Comparison of ENCODE assay signal across 39 cellular contexts in genomic region chr4:155190099-155190498, GRCh38. TPM values are rescaled to one million over a fixed set of nuclear protein-coding genes. Genes with fewer than 3 reads are reported as not detected.
"Had no signal": no experiment of that assay in that cellular context is flagged by ENCODE, and none has a peak within 500 bp of the region (broad histone marks: within the 10 kb centered on the region; RNA-seq: fewer than 3 reads in every experiment).

No MANE protein-coding gene starts in this region.

- ATAC-seq: activated CD8-positive, alpha-beta T cell treated with anti-CD3 and anti-CD28 coated beads for 36 hours; activated naive CD4-positive, alpha-beta T cell treated with anti-CD3 and anti-CD28 coated beads, Interleukin-2, amount 50 U/mL, for 72 hours; activated T-cell treated with anti-CD3 and anti-CD28 coated beads, Interleukin-2, amount 50 U/mL, for 4 hours; activated T-cell treated with anti-CD3 and anti-CD28 coated beads, Interleukin-2, amount 50 U/mL, for 72 hours; activated T-helper 17 cell treated with anti-CD3 and anti-CD28 coated beads, Interleukin-2, amount 50 U/mL, for 72 hours; body of pancreas had no signal

- H3K36me3 ChIP-seq: adrenal gland, brain microvascular endothelial cell, breast epithelium had no signal

- H3K27me3 Mint-ChIP-seq: activated B cell treated with CpG ODN at 0.5 μM for 24 hours; activated CD4-positive, alpha-beta memory T cell treated with anti-CD3 and anti-CD28 coated beads for 36 hours; activated CD4-positive, alpha-beta T cell treated with anti-CD3 and anti-CD28 coated beads, Interleukin-2, amount 10 ng/mL, durations not matched to agents 24 days and 14 days; activated T-helper 17 cell treated with anti-CD3 and anti-CD28 coated beads, Interleukin-2, amount 50 U/mL, for 72 hours had no signal

- DNase-seq: activated B cell treated with CpG ODN at 0.5 μM for 24 hours; activated CD4-positive, alpha-beta memory T cell treated with anti-CD3 and anti-CD28 coated beads for 36 hours; activated CD4-positive, alpha-beta T cell treated with anti-CD3 and anti-CD28 coated beads for 4 hours; activated CD4-positive, alpha-beta T cell treated with anti-CD3 and anti-CD28 coated beads, Interleukin-2, amount 10 ng/mL, durations not matched to agents 24 days and 14 days; activated CD4-positive, alpha-beta T cell treated with anti-CD3 and anti-CD28 coated beads, Interleukin-2, amount 50 U/mL, for 1 hour; activated CD4-positive, alpha-beta T cell treated with anti-CD3 and anti-CD28 coated beads, Interleukin-2, amount 50 U/mL, for 4 hours; activated CD4-positive, CD25-positive, alpha-beta regulatory T cell treated with anti-CD3 and anti-CD28 coated beads, Interleukin-2, amount 50 U/mL, for 72 hours; activated CD8-positive, alpha-beta memory T cell treated with anti-CD3 and anti-CD28 coated beads, Interleukin-2, amount 50 U/mL, for 4 hours; activated CD8-positive, alpha-beta T cell treated with anti-CD3 and anti-CD28 coated beads for 36 hours; activated effector memory CD4-positive, alpha-beta T cell treated with anti-CD3 and anti-CD28 coated beads, Interleukin-2, amount 50 U/mL, for 16 hours; activated gamma-delta T cell treated with Interleukin-2 at 50 U/mL for 16 hours; activated naive CD4-positive, alpha-beta T cell; activated naive CD4-positive, alpha-beta T cell treated with anti-CD3 and anti-CD28 coated beads for 36 hours; activated naive CD4-positive, alpha-beta T cell treated with anti-CD3 and anti-CD28 coated beads, Interleukin-2, amount 50 U/mL, for 16 hours; activated naive CD8-positive, alpha-beta T cell treated with anti-CD3 and anti-CD28 coated beads for 36 hours; activated T-cell treated with anti-CD3 and anti-CD28 coated beads for 4 hours; activated T-cell treated with anti-CD3 and anti-CD28 coated beads, Interleukin-2, amount 50 U/mL, for 1 hour; activated T-cell treated with anti-CD3 and anti-CD28 coated beads, Interleukin-2, amount 50 U/mL, for 4 hours; activated T-cell treated with anti-CD3 and anti-CD28 coated beads, Interleukin-2, amount 50 U/mL, for 72 hours; adrenal gland; amniotic stem cell; aorta; body of pancreas; brain microvascular endothelial cell; central memory CD4-positive, alpha-beta T cell; T-helper 2 cell; T-helper 9 cell had no signal

- H3K4me3 ChIP-seq: adrenal gland, body of pancreas, breast epithelium had no signal

- H3K27ac Mint-ChIP-seq: activated B cell treated with CpG ODN at 0.5 μM for 24 hours; activated CD4-positive, alpha-beta memory T cell treated with anti-CD3 and anti-CD28 coated beads for 36 hours; activated CD4-positive, alpha-beta T cell treated with anti-CD3 and anti-CD28 coated beads, Interleukin-2, amount 10 ng/mL, durations not matched to agents 24 days and 14 days; activated CD8-positive, alpha-beta T cell treated with anti-CD3 and anti-CD28 coated beads for 36 hours; activated naive CD4-positive, alpha-beta T cell treated with anti-CD3 and anti-CD28 coated beads for 36 hours; activated naive CD4-positive, alpha-beta T cell treated with anti-CD3 and anti-CD28 coated beads, Interleukin-2, amount 50 U/mL, for 72 hours; activated naive CD8-positive, alpha-beta T cell treated with anti-CD3 and anti-CD28 coated beads for 36 hours; activated T-cell treated with anti-CD3 and anti-CD28 coated beads, Interleukin-2, amount 50 U/mL, for 72 hours; activated T-helper 1 cell treated with anti-CD3 and anti-CD28 coated beads, Interleukin-12 subunit alpha, Interleukin-12 subunit beta, Interleukin-2, Interleukin-4 antibody, amounts not matched to agents 30 ng/mL and 10 ng/mL and 1 ng/mL, durations not matched to agents 14 hours and 24 hours and 36 hours; activated T-helper 17 cell treated with anti-CD3 and anti-CD28 coated beads, Interleukin-2, amount 50 U/mL, for 72 hours; T-helper 1 cell treated with Interleukin-12 subunit alpha and Interleukin-12 subunit beta and Interleukin-4 antibody, amounts not matched to agents 30 μg/mL and 1 μg/mL, for 36 hours; T-helper 2 cell treated with Interferon-gamma antibody and Interleukin-4, amounts not matched to agents 5 μg/mL and 100 μg/mL, for 36 hours had no signal

- H3K36me3 Mint-ChIP-seq: activated CD4-positive, alpha-beta memory T cell treated with anti-CD3 and anti-CD28 coated beads for 36 hours; activated naive CD4-positive, alpha-beta T cell treated with anti-CD3 and anti-CD28 coated beads, Interleukin-2, amount 50 U/mL, for 72 hours; activated naive CD8-positive, alpha-beta T cell treated with anti-CD3 and anti-CD28 coated beads for 36 hours had no signal

- H3K9me3 Mint-ChIP-seq: activated B cell treated with CpG ODN at 0.5 μM for 24 hours; activated CD4-positive, alpha-beta memory T cell treated with anti-CD3 and anti-CD28 coated beads for 36 hours; activated CD4-positive, alpha-beta T cell treated with anti-CD3 and anti-CD28 coated beads, Interleukin-2, amount 10 ng/mL, durations not matched to agents 24 days and 14 days; activated CD8-positive, alpha-beta T cell treated with anti-CD3 and anti-CD28 coated beads for 36 hours; activated naive CD4-positive, alpha-beta T cell treated with anti-CD3 and anti-CD28 coated beads for 36 hours; activated naive CD4-positive, alpha-beta T cell treated with anti-CD3 and anti-CD28 coated beads, Interleukin-2, amount 50 U/mL, for 72 hours; activated naive CD8-positive, alpha-beta T cell treated with anti-CD3 and anti-CD28 coated beads for 36 hours; activated T-cell treated with anti-CD3 and anti-CD28 coated beads, Interleukin-2, amount 50 U/mL, for 4 hours; activated T-cell treated with anti-CD3 and anti-CD28 coated beads, Interleukin-2, amount 50 U/mL, for 72 hours; activated T-helper 1 cell treated with anti-CD3 and anti-CD28 coated beads, Interleukin-12 subunit alpha, Interleukin-12 subunit beta, Interleukin-2, Interleukin-4 antibody, amounts not matched to agents 30 ng/mL and 10 ng/mL and 1 ng/mL, durations not matched to agents 14 hours and 24 hours and 36 hours; activated T-helper 17 cell treated with anti-CD3 and anti-CD28 coated beads, Interleukin-2, amount 50 U/mL, for 72 hours; T-helper 1 cell treated with Interleukin-12 subunit alpha and Interleukin-12 subunit beta and Interleukin-4 antibody, amounts not matched to agents 30 μg/mL and 1 μg/mL, for 36 hours; T-helper 2 cell treated with Interferon-gamma antibody and Interleukin-4, amounts not matched to agents 5 μg/mL and 100 μg/mL, for 36 hours had no signal

- H3K27me3 ChIP-seq: adrenal gland, body of pancreas, brain microvascular endothelial cell, breast epithelium had no signal

- H3K4me1 Mint-ChIP-seq: activated B cell treated with CpG ODN at 0.5 μM for 24 hours; activated CD4-positive, alpha-beta T cell treated with anti-CD3 and anti-CD28 coated beads, Interleukin-2, amount 10 ng/mL, durations not matched to agents 24 days and 14 days; activated naive CD8-positive, alpha-beta T cell treated with anti-CD3 and anti-CD28 coated beads for 36 hours; activated T-helper 17 cell treated with anti-CD3 and anti-CD28 coated beads, Interleukin-2, amount 50 U/mL, for 72 hours had no signal

- H3K9me3 ChIP-seq: adrenal gland, body of pancreas, breast epithelium had no signal

- H3K4me1 ChIP-seq: adrenal gland, body of pancreas, breast epithelium had no signal

- H3K4me3 Mint-ChIP-seq: activated B cell treated with CpG ODN at 0.5 μM for 24 hours; activated CD4-positive, alpha-beta memory T cell treated with anti-CD3 and anti-CD28 coated beads for 36 hours; activated CD4-positive, alpha-beta T cell treated with anti-CD3 and anti-CD28 coated beads, Interleukin-2, amount 10 ng/mL, durations not matched to agents 24 days and 14 days; activated CD8-positive, alpha-beta T cell treated with anti-CD3 and anti-CD28 coated beads for 36 hours; activated naive CD4-positive, alpha-beta T cell treated with anti-CD3 and anti-CD28 coated beads for 36 hours; activated naive CD8-positive, alpha-beta T cell treated with anti-CD3 and anti-CD28 coated beads for 36 hours; activated T-cell treated with anti-CD3 and anti-CD28 coated beads, Interleukin-2, amount 50 U/mL, for 4 hours; activated T-cell treated with anti-CD3 and anti-CD28 coated beads, Interleukin-2, amount 50 U/mL, for 72 hours; activated T-helper 1 cell treated with anti-CD3 and anti-CD28 coated beads, Interleukin-12 subunit alpha, Interleukin-12 subunit beta, Interleukin-2, Interleukin-4 antibody, amounts not matched to agents 30 ng/mL and 10 ng/mL and 1 ng/mL, durations not matched to agents 14 hours and 24 hours and 36 hours; activated T-helper 17 cell treated with anti-CD3 and anti-CD28 coated beads, Interleukin-2, amount 50 U/mL, for 72 hours; T-helper 1 cell treated with Interleukin-12 subunit alpha and Interleukin-12 subunit beta and Interleukin-4 antibody, amounts not matched to agents 30 μg/mL and 1 μg/mL, for 36 hours; T-helper 2 cell treated with Interferon-gamma antibody and Interleukin-4, amounts not matched to agents 5 μg/mL and 100 μg/mL, for 36 hours had no signal

- H3K27ac ChIP-seq: adrenal gland, body of pancreas, brain microvascular endothelial cell, breast epithelium, VCaP had no signal

- FAIRE-seq: astrocyte, TTC549 had no signal

RNA-seq across cellular contexts. Expression of gene NPY2R, which starts 18.3 kb away (rescaled TPM):
- total RNA-seq: activated B cell treated with CpG ODN at 0.5 μM for 24 hours; activated CD4-positive, alpha-beta memory T cell treated with anti-CD3 and anti-CD28 coated beads for 36 hours; activated CD4-positive, alpha-beta T cell treated with anti-CD3 and anti-CD28 coated beads, Interleukin-2, amount 10 ng/mL, durations not matched to agents 24 days and 14 days; activated CD8-positive, alpha-beta memory T cell treated with anti-CD3 and anti-CD28 coated beads for 36 hours; activated CD8-positive, alpha-beta T cell treated with anti-CD3 and anti-CD28 coated beads for 36 hours; activated naive CD4-positive, alpha-beta T cell treated with anti-CD3 and anti-CD28 coated beads for 36 hours; activated naive CD4-positive, alpha-beta T cell treated with anti-CD3 and anti-CD28 coated beads, Interleukin-2, amount 50 U/mL, for 72 hours; activated naive CD8-positive, alpha-beta T cell treated with anti-CD3 and anti-CD28 coated beads for 36 hours; activated T-cell treated with anti-CD3 and anti-CD28 coated beads, Interleukin-2, amount 50 U/mL, for 4 hours; activated T-cell treated with anti-CD3 and anti-CD28 coated beads, Interleukin-2, amount 50 U/mL, for 72 hours; activated T-helper 1 cell treated with anti-CD3 and anti-CD28 coated beads, Interleukin-12 subunit alpha, Interleukin-12 subunit beta, Interleukin-2, Interleukin-4 antibody, amounts not matched to agents 30 ng/mL and 10 ng/mL and 1 ng/mL, durations not matched to agents 14 hours and 24 hours and 36 hours; activated T-helper 17 cell treated with anti-CD3 and anti-CD28 coated beads, Interleukin-2, amount 50 U/mL, for 72 hours; cardiac septum; chondrocyte had no signal
